In genomic region chr19:46014534-46014933, GRCh38 we compare ENCODE assay signal across 11 cellular contexts. TPM values are rescaled to one million over a fixed set of nuclear protein-coding genes. Genes with fewer than 3 reads are reported as not detected.
DNase-seq lines count a peak whose midpoint lies in the region; ATAC-seq and TF ChIP-seq lines count a peak whose summit lies in the region.
"Had no signal": no experiment of that assay in that cellular context is flagged by ENCODE, and none has a peak within 500 bp of the region (broad histone marks: within the 10 kb centered on the region; RNA-seq: fewer than 3 reads in every experiment).

No MANE protein-coding gene starts in this region.

- no peak for ATAC-seq in activated naive CD4-positive, alpha-beta T cell treated with anti-CD3 and anti-CD28 coated beads, Interleukin-2, amount 50 U/mL, for 72 hours
- no peak for ATAC-seq in upper lobe of left lung (ENCODE audit: low FRiP score in 2 of 2)
- no peak for ATAC-seq in GM21367 (IDR thresholded peaks at IDR 0.05; ENCODE audit: unreplicated experiment)
- ATAC-seq in GM21786 (IDR thresholded peaks at IDR 0.05; ENCODE audit: unreplicated experiment), result no peak

- no TSS peak for BruUV-seq in mammary epithelial cell (replicated peaks; lab: Mats Ljungman, UMichigan)

- H4K20me1 ChIP-seq in mammary epithelial cell (ENCODE audit: insufficient read depth, low read length), result no peaks in the 10 kb centered on the region

- peak overlapping the region; percentile 37 for H2BK15ac ChIP-seq in mesenchymal stem cell (ENCODE audit: low read depth, poor library complexity, severe bottlenecking)

- no peak overlapping the region for H3K27ac Mint-ChIP-seq in activated naive CD4-positive, alpha-beta T cell treated with anti-CD3 and anti-CD28 coated beads for 36 hours
- H3K27ac Mint-ChIP-seq in activated naive CD4-positive, alpha-beta T cell treated with anti-CD3 and anti-CD28 coated beads, Interleukin-2, amount 50 U/mL, for 72 hours, result no peak overlapping the region

- dilution Hi-C loops in mammary epithelial cell (cut with HindIII; ENCODE audit: low sequenced_read_pairs), result no loop called here

- no peaks in the 10 kb centered on the region for H3K27me3 ChIP-seq in mammary epithelial cell (ENCODE audit: insufficient read depth, low read length)
- peaks cover 4 to 22% of the 10 kb centered on the region in 2 experiments for H3K27me3 ChIP-seq in mesenchymal stem cell (ENCODE audit: control insufficient read depth in 1 of 2, insufficient read depth in 1 of 2, low read length in 2 of 2)
- H3K27me3 ChIP-seq in upper lobe of left lung, result peaks cover 0 to 5% (median 2%) of the 10 kb centered on the region in 4 donors

- no peak overlapping the region for H2BK5ac ChIP-seq in mesenchymal stem cell (ENCODE audit: low read depth, low read length, poor library complexity, severe bottlenecking)

- H2AFZ ChIP-seq in mammary epithelial cell (ENCODE audit: low read depth, low read length) (peak overlapping the region; percentile 89), mesenchymal stem cell (ENCODE audit: low read depth, low read length) (no peak overlapping the region)

- no peak overlapping the region for H3K18ac ChIP-seq in mesenchymal stem cell (ENCODE audit: low read depth in 1 of 2, low read length in 2 of 2)

- no peak for TF ChIP-seq POLR2A in upper lobe of left lung (IDR thresholded peaks at IDR 0.05)

- H3K4ac ChIP-seq in mesenchymal stem cell (ENCODE audit: low read depth in 1 of 2, low read length in 2 of 2), result no peak overlapping the region

- CTCF ChIA-PET in activated naive CD4-positive, alpha-beta T cell treated with anti-CD3 and anti-CD28 coated beads for 36 hours (lab: Charles Lee), result no interaction called here
- CTCF ChIA-PET in mammary epithelial cell (lab: Charles Lee; ENCODE audit: low non-redundant PET), result interaction anchor here (0.5 kb wide), 1 partner anchor 54 kb away, joined by 7 read pairs; no protein-coding TSS in a partner anchor

- H3K14ac ChIP-seq in mesenchymal stem cell (ENCODE audit: low read length in 2 of 2), result no peak overlapping the region

- no peak overlapping the region for H2BK120ac ChIP-seq in mesenchymal stem cell (ENCODE audit: low read depth, low read length)

- no peak overlapping the region for H3K23ac ChIP-seq in mesenchymal stem cell (ENCODE audit: low read length in 2 of 2)

- intact Hi-C loops in activated naive CD4-positive, alpha-beta T cell treated with anti-CD3 and anti-CD28 coated beads for 36 hours (cut with micrococcal nuclease), result no loop called here
- intact Hi-C loops in mammary epithelial cell (cut with micrococcal nuclease), result no loop called here

- H3K27ac ChIP-seq in mammary epithelial cell (ENCODE audit: insufficient read depth, low read depth, low read length) (no peak overlapping the region), mesenchymal stem cell (ENCODE audit: low read length, poor library complexity, severe bottlenecking) (no peak overlapping the region), upper lobe of left lung (peak overlapping the region in 1 of 4 donors; percentile 31)

- H2AK5ac ChIP-seq in mesenchymal stem cell (ENCODE audit: low read length, severe bottlenecking), result no peak overlapping the region

- no peak for DNase-seq in activated naive CD4-positive, alpha-beta T cell treated with anti-CD3 and anti-CD28 coated beads for 36 hours
- DNase-seq in activated naive CD4-positive, alpha-beta T cell treated with anti-CD3 and anti-CD28 coated beads, Interleukin-2, amount 50 U/mL, for 72 hours (ENCODE audit: low spot score in 2 of 2), result no peak
- DNase-seq in mammary epithelial cell (no peak), mesenchymal stem cell (no peak), upper lobe of left lung (no peak), DMS153 treated with DMSO at 0.1 percent for 48 hours (lab: John Stamatoyannopoulos, UW; ENCODE audit: unreplicated experiment) (no peak)
- DNase-seq: KG1 had no signal

- H4K91ac ChIP-seq in mesenchymal stem cell (ENCODE audit: low read length), result no peak overlapping the region

- no peaks in the 10 kb centered on the region for H3K79me2 ChIP-seq in mammary epithelial cell (ENCODE audit: insufficient read depth, low read length)

- peaks cover 17% of the 10 kb centered on the region for H3K36me3 Mint-ChIP-seq in activated naive CD4-positive, alpha-beta T cell treated with anti-CD3 and anti-CD28 coated beads for 36 hours (ENCODE audit: low read depth)
- H3K36me3 Mint-ChIP-seq in activated naive CD4-positive, alpha-beta T cell treated with anti-CD3 and anti-CD28 coated beads, Interleukin-2, amount 50 U/mL, for 72 hours, result peaks cover 0 to 12% of the 10 kb centered on the region in 2 donors

- no peak overlapping the region for H4K8ac ChIP-seq in mesenchymal stem cell (ENCODE audit: low read length)

- peaks cover 23% of the 10 kb centered on the region for H3K4me1 ChIP-seq in mammary epithelial cell (ENCODE audit: insufficient read depth, low read length)
- H3K4me1 ChIP-seq in mesenchymal stem cell (ENCODE audit: control insufficient read depth, insufficient read depth, low read depth, low read length), result peaks cover 26% of the 10 kb centered on the region
- H3K4me1 ChIP-seq in upper lobe of left lung, result peaks cover 18 to 27% (median 22%) of the 10 kb centered on the region in 4 donors

- no peak overlapping the region for H2BK12ac ChIP-seq in mesenchymal stem cell (ENCODE audit: low read length in 2 of 2)

- no peaks in the 10 kb centered on the region for H3K9me3 Mint-ChIP-seq in activated naive CD4-positive, alpha-beta T cell treated with anti-CD3 and anti-CD28 coated beads for 36 hours
- H3K9me3 Mint-ChIP-seq in activated naive CD4-positive, alpha-beta T cell treated with anti-CD3 and anti-CD28 coated beads, Interleukin-2, amount 50 U/mL, for 72 hours, result no peaks in the 10 kb centered on the region

- H3K4me3 Mint-ChIP-seq in activated naive CD4-positive, alpha-beta T cell treated with anti-CD3 and anti-CD28 coated beads for 36 hours, result peak overlapping the region; percentile 32

- peaks cover 4% of the 10 kb centered on the region for H3K79me1 ChIP-seq in mesenchymal stem cell (replicated peaks; ENCODE audit: low read length, poor library complexity, severe bottlenecking)

- H3K9me3 ChIP-seq in mammary epithelial cell (replicated peaks; ENCODE audit: insufficient read depth, low read length) (no peaks in the 10 kb centered on the region), mesenchymal stem cell (ENCODE audit: control insufficient read depth, low read length) (no peaks in the 10 kb centered on the region), upper lobe of left lung (no peaks in the 10 kb centered on the region)
- H3K9me3 ChIP-seq: mucosa of descending colon had no signal

- H3K4me1 Mint-ChIP-seq in activated naive CD4-positive, alpha-beta T cell treated with anti-CD3 and anti-CD28 coated beads for 36 hours (ENCODE audit: low read depth), result peaks cover 17% of the 10 kb centered on the region

- H3K9ac ChIP-seq in mammary epithelial cell (ENCODE audit: insufficient read depth, low read length), result no peak overlapping the region
- H3K9ac ChIP-seq in mesenchymal stem cell (ENCODE audit: low read length), result no peak overlapping the region

- H3K4me3 ChIP-seq in mammary epithelial cell (replicated peaks in 1 of 3; ENCODE audit: insufficient read depth in 1 of 3, low read depth in 2 of 3, low read length in 3 of 3), result peak overlapping the region in 2 of 3 experiments; percentile 42 to 52
- H3K4me3 ChIP-seq in mesenchymal stem cell (ENCODE audit: insufficient read depth in 1 of 2, low read depth in 1 of 2, low read length in 2 of 2), result peak overlapping the region; percentile 55 to 59
- peak overlapping the region in 3 of 4 donors; percentile 63 to 67 (median 65) for H3K4me3 ChIP-seq in upper lobe of left lung
- H3K4me3 ChIP-seq: mucosa of descending colon had no signal

- in situ Hi-C loops in mammary epithelial cell (cut with MboI; ENCODE audit: low sequenced_read_pairs in 2 of 2), result no loop called here

- H3K36me3 ChIP-seq in mammary epithelial cell (ENCODE audit: insufficient read depth, low read length) (no peaks in the 10 kb centered on the region), mesenchymal stem cell (ENCODE audit: control insufficient read depth in 1 of 2, insufficient read depth in 2 of 2, low read depth in 1 of 2, low read length in 2 of 2) (peaks cover 4 to 17% of the 10 kb centered on the region in 2 experiments), upper lobe of left lung (no peaks in the 10 kb centered on the region)

- peaks cover 15% of the 10 kb centered on the region for H3K27me3 Mint-ChIP-seq in activated naive CD4-positive, alpha-beta T cell treated with anti-CD3 and anti-CD28 coated beads for 36 hours (ENCODE audit: low read depth)

- TF ChIP-seq CTCF in mammary epithelial cell (conservative IDR thresholded peaks at IDR 0.05 in 1 of 2, IDR thresholded peaks at IDR 0.05 in 1 of 2; ENCODE audit: extremely low read depth in 1 of 2, insufficient read depth in 1 of 2, low read depth in 1 of 2, low read length in 2 of 2) (no peak), upper lobe of left lung (IDR thresholded peaks at IDR 0.05) (no peak)

- H3K4me2 ChIP-seq in mammary epithelial cell (ENCODE audit: insufficient read depth, low read depth, low read length), result peak overlapping the region; percentile 98
- H3K4me2 ChIP-seq in mesenchymal stem cell (ENCODE audit: low read length, poor library complexity, severe bottlenecking), result peak overlapping the region; percentile 74

- WGBS in mammary epithelial cell (ENCODE audit: low coverage, missing lambda C conversion rate), result 47% methylated on average over 7 of the region's 8 CpGs
- 57% methylated on average over 8 of the region's 8 CpGs for WGBS in mesenchymal stem cell
- 39 to 66% methylated on average over 6 to 8 of the region's 8 CpGs for WGBS in upper lobe of left lung, 2 donors

- TF ChIP-seq EP300 in upper lobe of left lung (IDR thresholded peaks at IDR 0.05), result no peak

RNA-seq across cellular contexts. Expression of gene PGLYRP1, which starts 8.3 kb away (rescaled TPM):
- total RNA-seq in activated naive CD4-positive, alpha-beta T cell treated with anti-CD3 and anti-CD28 coated beads for 36 hours, result not detected
- not detected for total RNA-seq in activated naive CD4-positive, alpha-beta T cell treated with anti-CD3 and anti-CD28 coated beads, Interleukin-2, amount 50 U/mL, for 72 hours
- total RNA-seq in mammary epithelial cell (not detected), upper lobe of left lung (1 to 10 TPM in 4 of 6 donors, not detected in 2; 2.1 to 4.3 (median 3.3) TPM)
- not detected for polyA plus RNA-seq in mammary epithelial cell
- polyA minus RNA-seq in mammary epithelial cell, result not detected
- polyA plus RNA-seq in mesenchymal stem cell (2013, experiment 1 of 2), result not detected
- polyA plus RNA-seq in mesenchymal stem cell (2013, experiment 2 of 2), result not detected
- total RNA-seq: mucosa of descending colon, RPMI7951 had no signal

RNA-seq across cellular contexts. Expression of gene CCDC61, which starts 19.3 kb away (rescaled TPM):
- total RNA-seq in activated naive CD4-positive, alpha-beta T cell treated with anti-CD3 and anti-CD28 coated beads for 36 hours, result 10 to 100 TPM; 26.4 to 29.3 TPM
- 10 to 100 TPM; 29.3 to 34.4 TPM for total RNA-seq in activated naive CD4-positive, alpha-beta T cell treated with anti-CD3 and anti-CD28 coated beads, Interleukin-2, amount 50 U/mL, for 72 hours
- 10 to 100 TPM in 1 of 2 donors, 1 to 10 TPM in 1; 3.3 to 14.8 TPM for total RNA-seq in mammary epithelial cell
- 6.4 TPM for polyA plus RNA-seq in mammary epithelial cell
- polyA minus RNA-seq in mammary epithelial cell, result 1.7 TPM
- 3.0 TPM for polyA plus RNA-seq in mesenchymal stem cell (2013, experiment 1 of 2)
- polyA plus RNA-seq in mesenchymal stem cell (2013, experiment 2 of 2), result 2.9 TPM
- 10 to 100 TPM in 5 of 6 donors, 1 to 10 TPM in 1; 5.9 to 28.3 (median 20.3) TPM for total RNA-seq in upper lobe of left lung

RNA-seq across cellular contexts. Expression of gene IGFL4, which starts 26.3 kb away (rescaled TPM):
- not detected for total RNA-seq in activated naive CD4-positive, alpha-beta T cell treated with anti-CD3 and anti-CD28 coated beads for 36 hours
- not detected for total RNA-seq in activated naive CD4-positive, alpha-beta T cell treated with anti-CD3 and anti-CD28 coated beads, Interleukin-2, amount 50 U/mL, for 72 hours
- total RNA-seq in mammary epithelial cell, result 1 to 10 TPM in 1 of 2 donors, not detected in 1; 1.5 TPM
- polyA plus RNA-seq in mammary epithelial cell, result not detected
- not detected for polyA minus RNA-seq in mammary epithelial cell
- polyA plus RNA-seq in mesenchymal stem cell (2013, experiment 1 of 2), result not detected
- polyA plus RNA-seq in mesenchymal stem cell (2013, experiment 2 of 2), result not detected
- not detected for total RNA-seq in upper lobe of left lung
- total RNA-seq: mucosa of descending colon, RPMI7951 had no signal

RNA-seq across cellular contexts. Expression of gene NOVA2, which starts 40.9 kb away (rescaled TPM):
- total RNA-seq in activated naive CD4-positive, alpha-beta T cell treated with anti-CD3 and anti-CD28 coated beads for 36 hours, result not detected
- total RNA-seq in activated naive CD4-positive, alpha-beta T cell treated with anti-CD3 and anti-CD28 coated beads, Interleukin-2, amount 50 U/mL, for 72 hours, result under 1 TPM in 1 of 2 donors, not detected in 1; 0.08 TPM
- total RNA-seq in mammary epithelial cell (not detected), upper lobe of left lung (10 to 100 TPM in 4 of 6 donors, 1 to 10 TPM in 2; 4.7 to 19.0 (median 13.9) TPM)
- 0.01 TPM for polyA plus RNA-seq in mammary epithelial cell
- polyA minus RNA-seq in mammary epithelial cell, result not detected
- polyA plus RNA-seq in mesenchymal stem cell (2013, experiment 1 of 2), result 0.03 TPM
- polyA plus RNA-seq in mesenchymal stem cell (2013, experiment 2 of 2), result 0.03 TPM
- total RNA-seq: RPMI7951 had no signal
